ENCODE assay signal across 8 cellular contexts in genomic region chr9:122370303-122370702, GRCh38. TPM values are rescaled to one million over a fixed set of nuclear protein-coding genes. Genes with fewer than 3 reads are reported as not detected.
DNase-seq lines count a peak whose midpoint lies in the region; ATAC-seq and TF ChIP-seq lines count a peak whose summit lies in the region.

No MANE protein-coding gene starts in this region.

- intact Hi-C loops in left ventricle myocardium superior (cut with micrococcal nuclease), result no loop called here

- ATAC-seq in GM21825 (IDR thresholded peaks at IDR 0.05; ENCODE audit: unreplicated experiment), result peak; percentile 29
- peak; percentile 16 for ATAC-seq in left ventricle myocardium superior
- no peak for ATAC-seq in SK-N-SH treated with all-trans-retinoic acid at 6 μM for 48 hours

- DNase-seq in AG10803 (ENCODE audit: low read depth), result no peak
- peak; percentile 66 for DNase-seq in SKM-1 (lab: John Stamatoyannopoulos, UW; ENCODE audit: unreplicated experiment)
- peak; percentile 59 for DNase-seq in left ventricle myocardium superior
- no peak for DNase-seq in NCI-H510A (lab: John Stamatoyannopoulos, UW)
- DNase-seq in NCI-H2081 treated with DMSO at 0.1 percent for 48 hours (lab: John Stamatoyannopoulos, UW), result no peak
- no peak for DNase-seq in NCI-H345 treated with DMSO at 0.1 percent for 48 hours (lab: John Stamatoyannopoulos, UW; ENCODE audit: unreplicated experiment)

- no peak for TF ChIP-seq CTCF in AG10803 (conservative IDR thresholded peaks at IDR 0.05; ENCODE audit: low read length)

- H3K4me3 ChIP-seq in AG10803 (ENCODE audit: low read length), result peak overlapping the region; percentile 70

TF ChIP-seq in SK-N-SH treated with all-trans-retinoic acid at 6 μM for 48 hours, 23 proteins besides CTCF, POLR2A, EP300 and RAD21:
- TF ChIP-seq CSDC2 (CRISPR knock-in tag; IDR thresholded peaks at IDR 0.05) (no peak), RARB (CRISPR knock-in tag; IDR thresholded peaks at IDR 0.05) (no peak), ZFP30 (CRISPR knock-in tag; IDR thresholded peaks at IDR 0.05) (no peak)

RNA-seq across cellular contexts. Expression of gene PTGS1, which starts 0.5 kb away (rescaled TPM):
- 3.4 TPM for total RNA-seq in left ventricle myocardium superior

Comparison
In these comparisons a context has a peak if more than half of its experiments do, and no peak if none do; other contexts are left out.
1. DNase-seq: peak in SKM-1 (single experiment) and left ventricle myocardium superior (single experiment); none in AG10803 (single experiment), NCI-H510A (single experiment), NCI-H2081 treated with DMSO at 0.1 percent for 48 hours (single experiment) and NCI-H345 treated with DMSO at 0.1 percent for 48 hours (single experiment).